In genomic region chr15:80343610-80344009, GRCh38 we compare ENCODE assay signal across 21 cellular contexts.
DNase-seq lines count a peak whose midpoint lies in the region; ATAC-seq, FAIRE-seq and TF ChIP-seq lines count a peak whose summit lies in the region.
"Had no signal": no experiment of that assay in that cellular context is flagged by ENCODE, and none has a peak within 500 bp of the region (broad histone marks: within the 10 kb centered on the region; RNA-seq: fewer than 3 reads in every experiment).

No MANE protein-coding gene starts in this region.

- H3K27ac ChIP-seq in pancreas = no peak overlapping the region
- H3K27ac ChIP-seq: A549, C4-2B, neural progenitor cell, tibial artery had no signal

- no peaks in the 10 kb centered on the region for H3K36me3 ChIP-seq in pancreas
- H3K36me3 ChIP-seq: neural progenitor cell, tibial artery had no signal

- H3K9me3 Mint-ChIP-seq in endothelial cell (ENCODE audit: unreplicated experiment) = no peaks in the 10 kb centered on the region
- H3K9me3 Mint-ChIP-seq: stimulated activated effector memory CD8-positive, alpha-beta T cell treated with anti-CD3 and anti-CD28 coated beads, Interleukin-12 subunit alpha, Interleukin-12 subunit beta, amount 100 ng/mL, for 72 hours had no signal

- peaks cover 0 to 4% (median 2%) of the 10 kb centered on the region in 4 donors for H3K27me3 ChIP-seq in pancreas
- H3K27me3 ChIP-seq: neural progenitor cell had no signal

- no peaks in the 10 kb centered on the region for H3K9me3 ChIP-seq in pancreas
- H3K9me3 ChIP-seq: A549, tibial artery had no signal

- no peak overlapping the region for H3K27ac Mint-ChIP-seq in endothelial cell (ENCODE audit: unreplicated experiment)
- H3K27ac Mint-ChIP-seq: neural progenitor cell; stimulated activated effector memory CD8-positive, alpha-beta T cell treated with anti-CD3 and anti-CD28 coated beads, Interleukin-12 subunit alpha, Interleukin-12 subunit beta, amount 100 ng/mL, for 72 hours had no signal

- H3K4me3 Mint-ChIP-seq in endothelial cell (ENCODE audit: unreplicated experiment) = no peak overlapping the region
- H3K4me3 Mint-ChIP-seq: neural progenitor cell; stimulated activated effector memory CD8-positive, alpha-beta T cell treated with anti-CD3 and anti-CD28 coated beads, Interleukin-12 subunit alpha, Interleukin-12 subunit beta, amount 100 ng/mL, for 72 hours had no signal

- H3K36me3 Mint-ChIP-seq in endothelial cell (ENCODE audit: low read depth, unreplicated experiment) = no peaks in the 10 kb centered on the region
- H3K36me3 Mint-ChIP-seq: neural progenitor cell; stimulated activated effector memory CD8-positive, alpha-beta T cell treated with anti-CD3 and anti-CD28 coated beads, Interleukin-12 subunit alpha, Interleukin-12 subunit beta, amount 100 ng/mL, for 72 hours had no signal

- ATAC-seq in pancreas = peak in 3 of 4 donors; percentile 36 to 46 (median 45)
- ATAC-seq in GM21723 (IDR thresholded peaks at IDR 0.05; ENCODE audit: unreplicated experiment) = no peak
- no peak for ATAC-seq in stimulated activated naive CD8-positive, alpha-beta T cell treated with anti-CD3 and anti-CD28 coated beads, Interleukin-15, Interleukin-2, amounts not matched to agents 100 U/mL and 50 U/mL, for 24 hours
- ATAC-seq: stimulated activated effector memory CD8-positive, alpha-beta T cell treated with anti-CD3 and anti-CD28 coated beads, Interleukin-12 subunit alpha, Interleukin-12 subunit beta, amount 100 ng/mL, for 72 hours had no signal

- peaks cover 1% of the 10 kb centered on the region for H3K27me3 Mint-ChIP-seq in endothelial cell (ENCODE audit: unreplicated experiment)

- no peaks in the 10 kb centered on the region for H3K4me1 Mint-ChIP-seq in endothelial cell (ENCODE audit: unreplicated experiment)
- H3K4me1 Mint-ChIP-seq: neural progenitor cell; stimulated activated effector memory CD8-positive, alpha-beta T cell treated with anti-CD3 and anti-CD28 coated beads, Interleukin-12 subunit alpha, Interleukin-12 subunit beta, amount 100 ng/mL, for 72 hours had no signal

- no peak for TF ChIP-seq CTCF in fibroblast of villous mesenchyme (IDR thresholded peaks at IDR 0.05; ENCODE audit: insufficient read depth, low read depth, low read length)
- no peak for TF ChIP-seq CTCF in pancreas (IDR thresholded peaks at IDR 0.05)
- no peak for TF ChIP-seq CTCF in endothelial cell (IDR thresholded peaks at IDR 0.05; ENCODE audit: unreplicated experiment)

- intact Hi-C loops in pancreas (cut with DNase I) = no loop called here

- DNase-seq in AG08396 (ENCODE audit: low spot score) (peak; percentile 49), fibroblast of villous mesenchyme (ENCODE audit: low read depth) (peak; percentile 93), left kidney (ENCODE audit: low read depth, low spot score) (peak; percentile 95), pancreas (peak in 2 of 6 donors; percentile 6 to 14), amygdala (lab: John Stamatoyannopoulos, UW) (no peak), endothelial cell (ENCODE audit: low spot score) (no peak)
- DNase-seq in stimulated activated naive CD8-positive, alpha-beta T cell treated with anti-CD3 and anti-CD28 coated beads, Interleukin-15, Interleukin-2, amounts not matched to agents 100 U/mL and 50 U/mL, for 24 hours = no peak
- DNase-seq: activated CD4-positive, alpha-beta T cell treated with anti-CD3 and anti-CD28 coated beads for 48 hours; caudate nucleus; glutamatergic neuron; NCI-H1048; NCI-H1930; NCI-H510A; tibial artery had no signal

- 76 to 79% methylated on average over 3 of the region's 3 CpGs for WGBS in pancreas, 2 donors

- no peak for FAIRE-seq in pancreas (lab: Jason Lieb, UNC)
- FAIRE-seq: A549, D721Med, GM19239 had no signal

- H3K4me1 ChIP-seq in pancreas = no peaks in the 10 kb centered on the region
- H3K4me1 ChIP-seq: A549, neural progenitor cell, tibial artery had no signal

- H3K4me3 ChIP-seq in fibroblast of villous mesenchyme (ENCODE audit: low read depth, low read length) (no peak overlapping the region), pancreas (no peak overlapping the region)
- H3K4me3 ChIP-seq: A549, neural progenitor cell, tibial artery had no signal

Comparison
In these comparisons a context has a peak if more than half of its experiments do, and no peak if none do; other contexts are left out.
1. DNase-seq: peak in AG08396 (single experiment), fibroblast of villous mesenchyme (single experiment) and left kidney (single experiment); none in amygdala (0 of 56), stimulated activated naive CD8-positive, alpha-beta T cell treated with anti-CD3 and anti-CD28 coated beads, Interleukin-15, Interleukin-2, amounts not matched to agents 100 U/mL and 50 U/mL, for 24 hours (single experiment) and endothelial cell (single experiment).
2. ATAC-seq: peak in pancreas (3 of 4); none in GM21723 (single experiment) and stimulated activated naive CD8-positive, alpha-beta T cell treated with anti-CD3 and anti-CD28 coated beads, Interleukin-15, Interleukin-2, amounts not matched to agents 100 U/mL and 50 U/mL, for 24 hours (single experiment).